Comparison of ENCODE assay signal across 1 cellular context in the genomic region with DNA sequence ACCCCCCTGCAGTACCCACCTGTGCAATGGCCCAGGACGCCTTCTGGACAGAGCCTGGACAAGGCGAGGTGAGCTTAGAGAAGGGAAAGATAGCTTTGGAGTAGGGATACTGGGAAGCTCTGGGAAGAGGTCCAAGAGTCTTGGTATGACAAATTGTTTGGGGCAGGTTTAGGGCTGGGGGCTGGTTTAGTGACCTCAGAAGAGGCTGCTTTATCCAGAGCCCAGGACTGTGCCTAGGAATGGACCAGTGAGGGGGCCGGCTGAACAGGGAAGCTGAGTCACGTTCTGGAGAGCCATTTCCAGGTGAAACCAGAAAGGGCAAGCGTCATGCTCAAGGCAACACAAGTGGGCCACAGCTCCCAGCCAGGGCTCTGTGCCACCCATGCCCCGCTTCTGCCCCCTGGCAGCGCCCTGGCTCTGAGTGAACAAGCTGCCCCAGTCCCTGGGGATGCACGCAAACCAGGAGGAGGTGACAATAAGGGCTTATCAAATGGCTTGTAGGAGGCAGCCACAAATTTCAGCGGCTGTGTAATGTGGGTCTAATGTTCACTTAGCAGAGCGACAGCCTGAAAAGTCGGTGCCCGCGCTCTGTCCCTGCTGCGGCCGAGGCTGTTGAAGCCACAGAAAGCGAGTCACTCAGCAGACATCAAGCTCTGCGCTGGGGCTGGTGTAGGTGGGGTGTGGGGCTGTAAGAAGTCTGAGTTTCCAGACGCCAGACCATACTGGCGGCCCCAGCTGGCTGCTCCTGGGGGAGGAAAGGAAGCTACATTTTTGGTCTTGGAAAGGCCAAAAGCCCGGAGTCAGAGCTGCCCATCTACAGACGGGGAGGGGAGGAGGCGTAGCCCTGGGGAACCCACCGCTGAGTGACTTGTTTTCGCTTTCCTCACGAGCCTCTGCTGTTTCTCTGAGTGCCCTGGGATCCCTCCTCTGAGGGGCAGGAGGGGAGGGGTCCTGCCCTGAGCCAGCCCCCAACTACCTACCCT.
TF ChIP-seq lines count a peak whose summit lies in the region.

No MANE protein-coding gene starts in this region.

TF ChIP-seq in K562, 482 proteins besides CTCF, POLR2A, EP300 and RAD21 (continued from another document):
- TF ChIP-seq, protein P1, sequence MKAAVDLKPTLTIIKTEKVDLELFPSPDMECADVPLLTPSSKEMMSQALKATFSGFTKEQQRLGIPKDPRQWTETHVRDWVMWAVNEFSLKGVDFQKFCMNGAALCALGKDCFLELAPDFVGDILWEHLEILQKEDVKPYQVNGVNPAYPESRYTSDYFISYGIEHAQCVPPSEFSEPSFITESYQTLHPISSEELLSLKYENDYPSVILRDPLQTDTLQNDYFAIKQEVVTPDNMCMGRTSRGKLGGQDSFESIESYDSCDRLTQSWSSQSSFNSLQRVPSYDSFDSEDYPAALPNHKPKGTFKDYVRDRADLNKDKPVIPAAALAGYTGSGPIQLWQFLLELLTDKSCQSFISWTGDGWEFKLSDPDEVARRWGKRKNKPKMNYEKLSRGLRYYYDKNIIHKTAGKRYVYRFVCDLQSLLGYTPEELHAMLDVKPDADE (conservative IDR thresholded peaks at IDR 0.05; ENCODE audit: control insufficient read depth, low read depth, low read length): no peak
- TF ChIP-seq NCOA6 (IDR thresholded peaks at IDR 0.05): no peak
- TF ChIP-seq TCF15 (CRISPR knock-in tag; IDR thresholded peaks at IDR 0.05): no peak
- no peak for TF ChIP-seq CC2D1A (IDR thresholded peaks at IDR 0.05)
- no peak for TF ChIP-seq SNIP1 (IDR thresholded peaks at IDR 0.05; ENCODE audit: low read depth)
- TF ChIP-seq GATA2 (CRISPR knock-in tag; IDR thresholded peaks at IDR 0.05): no peak
TF ChIP-seq in K562: peak in this region for 1.
